29 cellular contexts compared by ENCODE assay signal in genomic region chr4:59685626-59686025, GRCh38.
"Had no signal": no experiment of that assay in that cellular context is flagged by ENCODE, and none has a peak within 500 bp of the region (broad histone marks: within the 10 kb centered on the region; RNA-seq: fewer than 3 reads in every experiment).

No MANE protein-coding gene starts in this region.

- H3K27ac ChIP-seq: left lung, pancreas, prostate gland, sigmoid colon, spleen, tibial nerve, upper lobe of left lung, vagina had no signal

- ATAC-seq: left cardiac atrium; left lung; natural killer cell; pancreas; right cardiac atrium; stimulated activated memory B cell treated with anti-CD40 and anti-IgM and Interleukin-4, amounts not matched to agents 10 μg/mL and 1 μg/mL and 100 μg/mL, for 72 hours; stimulated activated naive CD8-positive, alpha-beta T cell treated with anti-CD3 and anti-CD28 coated beads, Interleukin-15, amount 100 ng/mL, for 72 hours had no signal

- DNase-seq: hippocampal formation; kidney glomerular epithelial cell; left cardiac atrium; left lung; mesendoderm; naive B cell; natural killer cell; nephron progenitor cell; nucleus accumbens; pancreas; posterior cingulate gyrus; retina; right cardiac atrium; sigmoid colon; small intestine; spleen; stimulated activated CD4-positive, alpha-beta T cell treated with anti-CD3 and anti-CD28 coated beads, Interleukin-4, amount 100 ng/mL, for 4 hours; stimulated activated CD8-positive, alpha-beta memory T cell treated with anti-CD3 and anti-CD28 coated beads, Interleukin-4, amount 100 ng/mL, for 48 hours; stimulated activated naive CD4-positive, alpha-beta T cell treated with Interleukin-2 at 50 U/mL for 16 hours; stimulated activated naive CD8-positive, alpha-beta T cell treated with anti-CD3 and anti-CD28 coated beads, Interleukin-15, amount 100 ng/mL, for 72 hours; substantia nigra; upper lobe of left lung had no signal

- FAIRE-seq: keratinocyte, pancreas had no signal

- H3K4me1 ChIP-seq: left lung, pancreas, prostate gland, sigmoid colon, spleen, tibial nerve, upper lobe of left lung, vagina had no signal

- H3K27ac Mint-ChIP-seq: mesothelial cell of epicardium; naive B cell; natural killer cell; nephron progenitor cell; stimulated activated memory B cell treated with anti-CD40 and anti-IgM and Interleukin-4, amounts not matched to agents 10 μg/mL and 1 μg/mL and 100 μg/mL, for 72 hours; stimulated activated naive CD8-positive, alpha-beta T cell treated with anti-CD3 and anti-CD28 coated beads, Interleukin-15, amount 100 ng/mL, for 72 hours had no signal

- H3K27me3 ChIP-seq: left lung, pancreas, sigmoid colon, spleen, tibial nerve, upper lobe of left lung, vagina had no signal

- H3K9me3 Mint-ChIP-seq: nephron progenitor cell; stimulated activated memory B cell treated with anti-CD40 and anti-IgM and Interleukin-4, amounts not matched to agents 10 μg/mL and 1 μg/mL and 100 μg/mL, for 72 hours; stimulated activated naive CD8-positive, alpha-beta T cell treated with anti-CD3 and anti-CD28 coated beads, Interleukin-15, amount 100 ng/mL, for 72 hours had no signal

- H3K36me3 ChIP-seq: left lung, pancreas, prostate gland, sigmoid colon, spleen, tibial nerve, upper lobe of left lung, vagina had no signal

- H3K36me3 Mint-ChIP-seq: mesothelial cell of epicardium; naive B cell; natural killer cell; stimulated activated memory B cell treated with anti-CD40 and anti-IgM and Interleukin-4, amounts not matched to agents 10 μg/mL and 1 μg/mL and 100 μg/mL, for 72 hours had no signal

- H3K4me1 Mint-ChIP-seq: mesothelial cell of epicardium; naive B cell; natural killer cell; nephron progenitor cell; stimulated activated memory B cell treated with anti-CD40 and anti-IgM and Interleukin-4, amounts not matched to agents 10 μg/mL and 1 μg/mL and 100 μg/mL, for 72 hours; stimulated activated naive CD8-positive, alpha-beta T cell treated with anti-CD3 and anti-CD28 coated beads, Interleukin-15, amount 100 ng/mL, for 72 hours had no signal

- H3K4me3 Mint-ChIP-seq: mesothelial cell of epicardium; naive B cell; natural killer cell; nephron progenitor cell; stimulated activated memory B cell treated with anti-CD40 and anti-IgM and Interleukin-4, amounts not matched to agents 10 μg/mL and 1 μg/mL and 100 μg/mL, for 72 hours; stimulated activated naive CD8-positive, alpha-beta T cell treated with anti-CD3 and anti-CD28 coated beads, Interleukin-15, amount 100 ng/mL, for 72 hours had no signal

- H3K27me3 Mint-ChIP-seq: naive B cell; stimulated activated memory B cell treated with anti-CD40 and anti-IgM and Interleukin-4, amounts not matched to agents 10 μg/mL and 1 μg/mL and 100 μg/mL, for 72 hours; stimulated activated naive CD8-positive, alpha-beta T cell treated with anti-CD3 and anti-CD28 coated beads, Interleukin-15, amount 100 ng/mL, for 72 hours had no signal

- H3K9me3 ChIP-seq: left lung, pancreas, prostate gland, sigmoid colon, tibial nerve, upper lobe of left lung, vagina had no signal

- H3K4me3 ChIP-seq: left lung, lung, pancreas, prostate gland, sigmoid colon, spleen, tibial nerve, upper lobe of left lung, vagina had no signal
